In the genomic region with DNA sequence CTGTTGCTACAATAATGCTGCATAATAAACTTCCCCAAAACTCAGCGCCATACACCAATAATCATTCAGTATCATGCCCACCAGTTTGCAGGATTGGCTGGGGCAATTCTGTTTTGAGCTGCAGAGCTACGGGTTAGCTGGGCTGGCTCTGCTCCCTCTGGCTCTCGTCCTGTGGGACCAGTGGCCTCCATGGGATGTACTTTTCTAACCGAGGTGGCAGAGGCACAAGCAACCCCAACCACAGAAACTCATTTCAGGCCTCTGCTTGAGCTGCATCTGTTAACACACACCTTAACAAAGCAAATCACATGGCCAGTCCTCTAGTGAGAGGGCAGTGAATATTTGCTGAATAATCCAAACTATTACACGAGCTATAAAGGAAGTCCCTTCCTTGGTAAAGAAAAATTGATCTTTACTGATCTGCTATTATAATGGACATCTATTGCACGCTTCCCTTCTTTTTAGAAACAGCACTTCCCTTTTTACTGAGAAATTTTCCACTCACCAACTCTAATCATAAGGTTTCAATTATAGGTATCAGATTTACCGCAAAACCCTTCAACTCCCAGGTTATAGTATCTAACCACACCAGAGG, we compare ENCODE assay signal across 1 cellular context.
TF ChIP-seq lines count a peak whose summit lies in the region.

No MANE protein-coding gene starts in this region.

TF ChIP-seq in GM12878, 131 proteins besides CTCF, POLR2A, EP300 and RAD21 (continued from another document):
- TF ChIP-seq E2F8 (IDR thresholded peaks at IDR 0.05; ENCODE audit: low read depth, partially characterized antibody): no peak
- TF ChIP-seq ZBTB4 (CRISPR knock-in tag; IDR thresholded peaks at IDR 0.05): no peak
- no peak for TF ChIP-seq LARP7 (IDR thresholded peaks at IDR 0.05)
- no peak for TF ChIP-seq SP1 (IDR thresholded peaks at IDR 0.05; ENCODE audit: low read depth, low read length)
- peak; percentile 82; the same call in 1 of the 2 replicates for TF ChIP-seq GATAD2B (conservative IDR thresholded peaks at IDR 0.05; ENCODE audit: low read depth)
- peak; percentile 44; the same call in 1 of the 2 replicates for TF ChIP-seq JUND (IDR thresholded peaks at IDR 0.05; ENCODE audit: low read depth, low read length)
- 0 out of 2 replicates have a peak, but pooled peaks have one; percentile 54 for TF ChIP-seq NR2F1 (conservative IDR thresholded peaks at IDR 0.05)
TF ChIP-seq in GM12878: peak in this region for 40.
